28 cellular contexts compared by ENCODE assay signal in the genomic region with DNA sequence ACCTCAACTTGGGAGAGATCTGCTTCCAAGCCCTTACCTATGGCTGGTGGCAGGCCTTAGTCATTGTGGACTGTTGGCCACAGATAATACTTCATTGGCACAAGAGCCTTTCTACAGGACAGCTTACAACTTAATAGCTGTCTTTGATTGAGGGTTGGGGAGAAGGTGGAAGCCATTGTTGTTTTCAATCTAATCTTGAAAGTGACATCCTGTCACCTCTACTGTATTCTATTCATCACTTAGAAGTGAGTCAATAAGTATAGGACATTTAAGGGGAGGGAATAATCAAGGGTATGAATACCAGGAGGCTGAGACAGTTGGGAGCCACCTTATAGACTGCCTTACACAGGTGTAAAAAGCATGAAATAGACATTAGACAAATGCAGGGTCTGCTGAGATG.
"Had no signal": no experiment of that assay in that cellular context is flagged by ENCODE, and none has a peak within 500 bp of the region (broad histone marks: within the 10 kb centered on the region; RNA-seq: fewer than 3 reads in every experiment).

No MANE protein-coding gene starts in this region.

- H3K9me3 Mint-ChIP-seq: activated CD4-positive, alpha-beta memory T cell treated with anti-CD3 and anti-CD28 coated beads, Interleukin-2, amount 10 ng/mL, durations not matched to agents 7 days and 5 days; activated CD4-positive, alpha-beta T cell treated with anti-CD3 and anti-CD28 coated beads, Interleukin-2, amount 10 ng/mL, durations not matched to agents 7 days and 5 days; activated naive CD4-positive, alpha-beta T cell treated with anti-CD3 and anti-CD28 coated beads, Interleukin-2, amount 10 ng/mL, durations not matched to agents 7 days and 5 days; activated naive CD8-positive, alpha-beta T cell treated with anti-CD3 and anti-CD28 coated beads, Interleukin-2, amount 10 ng/mL, durations not matched to agents 7 days and 5 days; dendritic cell treated with granulocyte-macrophage colony-stimulating factor and Interleukin-4, amounts not matched to agents 40 ng/mL and 50 ng/mL, for 4 days had no signal

- DNase-seq: activated CD4-positive, alpha-beta memory T cell treated with anti-CD3 and anti-CD28 coated beads, Interleukin-2, amount 10 ng/mL, durations not matched to agents 7 days and 5 days; activated CD4-positive, alpha-beta T cell treated with anti-CD3 and anti-CD28 coated beads for 1 hour; activated CD4-positive, alpha-beta T cell treated with anti-CD3 and anti-CD28 coated beads for 4 hours; activated CD4-positive, alpha-beta T cell treated with anti-CD3 and anti-CD28 coated beads, Interleukin-2, amount 10 ng/mL, durations not matched to agents 7 days and 5 days; activated CD4-positive, alpha-beta T cell treated with anti-CD3 and anti-CD28 coated beads, Interleukin-2, amount 50 U/mL, for 4 hours; activated CD8-positive, alpha-beta memory T cell treated with anti-CD3 and anti-CD28 coated beads, Interleukin-2, amount 50 U/mL, for 48 hours; activated gamma-delta T cell; activated naive CD4-positive, alpha-beta T cell; activated naive CD4-positive, alpha-beta T cell treated with anti-CD3 and anti-CD28 coated beads, Interleukin-2, amount 10 ng/mL, durations not matched to agents 7 days and 5 days; activated naive CD8-positive, alpha-beta T cell treated with anti-CD3 and anti-CD28 coated beads, Interleukin-2, amount 10 ng/mL, durations not matched to agents 7 days and 5 days; activated T-cell treated with anti-CD3 and anti-CD28 coated beads for 4 hours; activated T-cell treated with anti-CD3 and anti-CD28 coated beads, Interleukin-2, amount 50 U/mL, for 24 hours; activated T-cell treated with anti-CD3 and anti-CD28 coated beads, Interleukin-2, amount 50 U/mL, for 72 hours; dorsolateral prefrontal cortex; effector memory CD4-positive, alpha-beta T cell; erythroblast; foreskin keratinocyte; gastrocnemius medialis; glutamatergic neuron; heart left ventricle; T-helper 2 cell had no signal

- H3K36me3 Mint-ChIP-seq: activated naive CD4-positive, alpha-beta T cell treated with anti-CD3 and anti-CD28 coated beads, Interleukin-2, amount 10 ng/mL, durations not matched to agents 7 days and 5 days; activated naive CD4-positive, alpha-beta T cell treated with anti-CD3 and anti-CD28 coated beads, Interleukin-2, amount 50 U/mL, for 72 hours; activated naive CD8-positive, alpha-beta T cell treated with anti-CD3 and anti-CD28 coated beads, Interleukin-2, amount 10 ng/mL, durations not matched to agents 7 days and 5 days had no signal

- H3K4me1 ChIP-seq: foreskin keratinocyte, gastrocnemius medialis, heart left ventricle had no signal

- H3K27ac ChIP-seq: cardiac muscle cell, coronary artery, dorsolateral prefrontal cortex, foreskin keratinocyte, gastrocnemius medialis, heart left ventricle had no signal

- H3K4me1 Mint-ChIP-seq: activated CD4-positive, alpha-beta memory T cell treated with anti-CD3 and anti-CD28 coated beads, Interleukin-2, amount 10 ng/mL, durations not matched to agents 7 days and 5 days; activated CD4-positive, alpha-beta T cell treated with anti-CD3 and anti-CD28 coated beads, Interleukin-2, amount 10 ng/mL, durations not matched to agents 7 days and 5 days; activated naive CD4-positive, alpha-beta T cell treated with anti-CD3 and anti-CD28 coated beads, Interleukin-2, amount 10 ng/mL, durations not matched to agents 7 days and 5 days; activated naive CD8-positive, alpha-beta T cell treated with anti-CD3 and anti-CD28 coated beads, Interleukin-2, amount 10 ng/mL, durations not matched to agents 7 days and 5 days; central memory CD8-positive, alpha-beta T cell; WTC11 had no signal

- ATAC-seq: activated naive CD4-positive, alpha-beta T cell treated with anti-CD3 and anti-CD28 coated beads, Interleukin-2, amount 50 U/mL, for 72 hours; activated T-cell treated with anti-CD3 and anti-CD28 coated beads, Interleukin-2, amount 50 U/mL, for 72 hours; foreskin keratinocyte; gastrocnemius medialis; heart left ventricle; WTC11 had no signal

- H3K36me3 ChIP-seq: cardiac muscle cell, esophagus muscularis mucosa, gastrocnemius medialis, heart left ventricle had no signal

- H3K27me3 Mint-ChIP-seq: activated CD4-positive, alpha-beta memory T cell treated with anti-CD3 and anti-CD28 coated beads, Interleukin-2, amount 10 ng/mL, durations not matched to agents 7 days and 5 days; activated CD4-positive, alpha-beta T cell treated with anti-CD3 and anti-CD28 coated beads, Interleukin-2, amount 10 ng/mL, durations not matched to agents 7 days and 5 days; activated naive CD4-positive, alpha-beta T cell treated with anti-CD3 and anti-CD28 coated beads, Interleukin-2, amount 10 ng/mL, durations not matched to agents 7 days and 5 days; activated naive CD8-positive, alpha-beta T cell treated with anti-CD3 and anti-CD28 coated beads, Interleukin-2, amount 10 ng/mL, durations not matched to agents 7 days and 5 days; activated T-cell treated with anti-CD3 and anti-CD28 coated beads, Interleukin-2, amount 50 U/mL, for 24 hours; central memory CD8-positive, alpha-beta T cell had no signal

- H3K27ac Mint-ChIP-seq: activated CD4-positive, alpha-beta memory T cell treated with anti-CD3 and anti-CD28 coated beads, Interleukin-2, amount 10 ng/mL, durations not matched to agents 7 days and 5 days; activated CD4-positive, alpha-beta T cell treated with anti-CD3 and anti-CD28 coated beads, Interleukin-2, amount 10 ng/mL, durations not matched to agents 7 days and 5 days; activated naive CD4-positive, alpha-beta T cell treated with anti-CD3 and anti-CD28 coated beads, Interleukin-2, amount 10 ng/mL, durations not matched to agents 7 days and 5 days; activated naive CD4-positive, alpha-beta T cell treated with anti-CD3 and anti-CD28 coated beads, Interleukin-2, amount 50 U/mL, for 72 hours; activated naive CD8-positive, alpha-beta T cell treated with anti-CD3 and anti-CD28 coated beads, Interleukin-2, amount 10 ng/mL, durations not matched to agents 7 days and 5 days; activated T-cell treated with anti-CD3 and anti-CD28 coated beads, Interleukin-2, amount 50 U/mL, for 24 hours; activated T-cell treated with anti-CD3 and anti-CD28 coated beads, Interleukin-2, amount 50 U/mL, for 72 hours; dendritic cell treated with granulocyte-macrophage colony-stimulating factor and Interleukin-4, amounts not matched to agents 40 ng/mL and 50 ng/mL, for 4 days; WTC11 had no signal

- H3K9me3 ChIP-seq: esophagus muscularis mucosa, gastrocnemius medialis, heart left ventricle had no signal

- H3K27me3 ChIP-seq: cardiac muscle cell, dorsolateral prefrontal cortex, esophagus muscularis mucosa, foreskin keratinocyte, gastrocnemius medialis had no signal

- H3K4me3 Mint-ChIP-seq: activated CD4-positive, alpha-beta memory T cell treated with anti-CD3 and anti-CD28 coated beads, Interleukin-2, amount 10 ng/mL, durations not matched to agents 7 days and 5 days; activated CD4-positive, alpha-beta T cell treated with anti-CD3 and anti-CD28 coated beads, Interleukin-2, amount 10 ng/mL, durations not matched to agents 7 days and 5 days; activated naive CD4-positive, alpha-beta T cell treated with anti-CD3 and anti-CD28 coated beads, Interleukin-2, amount 10 ng/mL, durations not matched to agents 7 days and 5 days; activated naive CD8-positive, alpha-beta T cell treated with anti-CD3 and anti-CD28 coated beads, Interleukin-2, amount 10 ng/mL, durations not matched to agents 7 days and 5 days; activated T-cell treated with anti-CD3 and anti-CD28 coated beads, Interleukin-2, amount 50 U/mL, for 24 hours; activated T-cell treated with anti-CD3 and anti-CD28 coated beads, Interleukin-2, amount 50 U/mL, for 72 hours; central memory CD8-positive, alpha-beta T cell; dendritic cell treated with granulocyte-macrophage colony-stimulating factor and Interleukin-4, amounts not matched to agents 40 ng/mL and 50 ng/mL, for 4 days; WTC11 had no signal

- H3K4me3 ChIP-seq: cardiac muscle cell, coronary artery, dorsolateral prefrontal cortex, esophagus muscularis mucosa, gastrocnemius medialis, heart left ventricle had no signal
